ENCODE assay signal across 8 cellular contexts in the genomic region with DNA sequence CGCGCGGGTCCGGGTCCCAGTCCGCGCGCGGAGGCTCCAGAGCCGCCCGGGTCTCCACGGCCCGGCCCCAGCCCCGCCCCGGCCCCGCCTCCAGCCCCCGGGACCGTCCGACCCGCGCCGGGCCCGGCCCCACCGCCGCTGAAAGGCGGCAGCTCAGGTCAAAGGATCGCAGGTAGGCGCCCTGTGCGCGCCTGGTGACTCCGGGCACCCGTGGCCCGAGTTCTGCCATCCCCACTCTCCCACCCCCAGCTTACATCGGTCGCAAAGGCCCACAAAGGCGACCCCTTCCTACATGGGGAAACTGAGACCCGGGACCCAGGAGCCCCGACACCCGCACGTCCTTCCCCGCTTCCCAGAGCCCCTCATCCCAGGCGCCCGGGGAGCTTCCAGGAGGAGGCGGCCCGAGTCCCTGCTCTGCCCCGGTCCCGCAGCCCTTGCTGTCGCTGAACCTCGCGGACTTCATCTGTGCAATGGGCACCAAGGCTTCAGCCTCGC. TPM values are rescaled to one million over a fixed set of nuclear protein-coding genes. Genes with fewer than 3 reads are reported as not detected.
DNase-seq lines count a peak whose midpoint lies in the region; ATAC-seq and TF ChIP-seq lines count a peak whose summit lies in the region.

A gene (minus strand): TSS at position 33 of the 495 bp plus-strand sequence. CDS start 2,075 bp downstream, outside the sequence.

- CTCF ChIA-PET in CD8-positive, alpha-beta T cell (lab: Charles Lee), result interaction anchor here (0.8 to 1.4 kb wide), 2 partner anchors 73 to 242 kb away, joined by 3 to 5 read pairs; no protein-coding TSS in a partner anchor
- CTCF ChIA-PET in PC-3 (lab: Charles Lee), result no interaction called here

- H3K79me2 ChIP-seq in PC-3 (ENCODE audit: low read length), result no peaks in the 10 kb centered on the region

- TSS peak; percentile 65 for BruUV-seq in PC-3 (replicated peaks; lab: Mats Ljungman, UMichigan)

- H3K27ac ChIP-seq in CD8-positive, alpha-beta T cell (ENCODE audit: low read depth, low read length), result no peak within 1 kb of the TSS
- peak within 1 kb of the TSS; percentile 43; the same call in 1 of the 2 replicates for H3K27ac ChIP-seq in PC-3 (ENCODE audit: low read length)

- DNase-seq in CD8-positive, alpha-beta T cell, result peak in 1 of 7 experiments; percentile 6
- DNase-seq in PC-3, result no peak
- DNase-seq in endothelial cell (ENCODE audit: low spot score), result peak; percentile 22
- DNase-seq in natural killer cell treated with Interleukin-12 subunit alpha and Interleukin-12 subunit beta and Interleukin-15 and Interleukin-18, amount 100 ng/mL, for 72 hours (ENCODE audit: low spot score), result no peak
- no peak for DNase-seq in foreskin melanocyte
- DNase-seq in A172 (ENCODE audit: low spot score), result no peak

- peak within 1 kb of the TSS; percentile 83 for H3K9ac ChIP-seq in PC-3 (ENCODE audit: low read length)

- H3K9me3 Mint-ChIP-seq in CD8-positive, alpha-beta T cell, result no peaks in the 10 kb centered on the region
- no peaks in the 10 kb centered on the region for H3K9me3 Mint-ChIP-seq in endothelial cell (ENCODE audit: unreplicated experiment)
- H3K9me3 Mint-ChIP-seq in natural killer cell treated with Interleukin-12 subunit alpha and Interleukin-12 subunit beta and Interleukin-15 and Interleukin-18, amount 100 ng/mL, for 72 hours, result no peaks in the 10 kb centered on the region

- peak within 1 kb of the TSS; percentile 100 for H3K4me2 ChIP-seq in PC-3 (ENCODE audit: low read length)

- H3K36me3 Mint-ChIP-seq in CD8-positive, alpha-beta T cell, result peaks cover 6% of the 10 kb centered on the region
- H3K36me3 Mint-ChIP-seq in endothelial cell (ENCODE audit: low read depth, unreplicated experiment), result peaks cover 9% of the 10 kb centered on the region
- H3K36me3 Mint-ChIP-seq in natural killer cell treated with Interleukin-12 subunit alpha and Interleukin-12 subunit beta and Interleukin-15 and Interleukin-18, amount 100 ng/mL, for 72 hours, result no peaks in the 10 kb centered on the region

- peaks cover 23% of the 10 kb centered on the region for H3K27me3 ChIP-seq in CD8-positive, alpha-beta T cell (ENCODE audit: insufficient read depth, low read length)
- no peaks in the 10 kb centered on the region for H3K27me3 ChIP-seq in PC-3 (ENCODE audit: low read length)

- ATAC-seq in CD8-positive, alpha-beta T cell, result peak; percentile 7
- ATAC-seq in PC-3 (peak; percentile 4; the same call in 1 of the 2 replicates), HG02840 (IDR thresholded peaks at IDR 0.05; ENCODE audit: low FRiP score, unreplicated experiment) (no peak), GM21529 (IDR thresholded peaks at IDR 0.05; ENCODE audit: unreplicated experiment) (no peak)
- peak; percentile 12 for ATAC-seq in natural killer cell treated with Interleukin-12 subunit alpha and Interleukin-12 subunit beta and Interleukin-15 and Interleukin-18, amount 100 ng/mL, for 72 hours

- no peak within 1 kb of the TSS for H3K27ac Mint-ChIP-seq in CD8-positive, alpha-beta T cell
- no peak within 1 kb of the TSS for H3K27ac Mint-ChIP-seq in endothelial cell (ENCODE audit: unreplicated experiment)
- H3K27ac Mint-ChIP-seq in natural killer cell treated with Interleukin-12 subunit alpha and Interleukin-12 subunit beta and Interleukin-15 and Interleukin-18, amount 100 ng/mL, for 72 hours, result no peak within 1 kb of the TSS

- peak within 1 kb of the TSS; percentile 78 for H3K4me3 Mint-ChIP-seq in CD8-positive, alpha-beta T cell
- peak within 1 kb of the TSS; percentile 65 for H3K4me3 Mint-ChIP-seq in endothelial cell (ENCODE audit: unreplicated experiment)
- peak within 1 kb of the TSS; percentile 80 for H3K4me3 Mint-ChIP-seq in natural killer cell treated with Interleukin-12 subunit alpha and Interleukin-12 subunit beta and Interleukin-15 and Interleukin-18, amount 100 ng/mL, for 72 hours

- peaks cover 12% of the 10 kb centered on the region for H3K27me3 Mint-ChIP-seq in CD8-positive, alpha-beta T cell (ENCODE audit: low read depth)
- H3K27me3 Mint-ChIP-seq in endothelial cell (ENCODE audit: unreplicated experiment), result peaks cover 8% of the 10 kb centered on the region
- peaks cover 9 to 10% of the 10 kb centered on the region in 2 donors for H3K27me3 Mint-ChIP-seq in natural killer cell treated with Interleukin-12 subunit alpha and Interleukin-12 subunit beta and Interleukin-15 and Interleukin-18, amount 100 ng/mL, for 72 hours

- H4K20me1 ChIP-seq in PC-3 (ENCODE audit: low read length), result no peaks in the 10 kb centered on the region

- no peaks in the 10 kb centered on the region for H3K9me2 ChIP-seq in PC-3 (replicated peaks; ENCODE audit: low read length)

- peaks cover 28% of the 10 kb centered on the region for H3K4me1 ChIP-seq in CD8-positive, alpha-beta T cell (ENCODE audit: insufficient read depth, low read length)
- peaks cover 18% of the 10 kb centered on the region for H3K4me1 ChIP-seq in PC-3 (ENCODE audit: insufficient read depth, low read length)

- no peaks in the 10 kb centered on the region for H3F3A ChIP-seq in PC-3 (ENCODE audit: low read length, unreplicated experiment)

- peak within 1 kb of the TSS; percentile 90 for H2AFZ ChIP-seq in PC-3 (ENCODE audit: low read length)

- H3K9me3 ChIP-seq in CD8-positive, alpha-beta T cell (ENCODE audit: low read length), result no peaks in the 10 kb centered on the region
- H3K9me3 ChIP-seq in PC-3 (ENCODE audit: low read length), result no peaks in the 10 kb centered on the region

- H3K4me1 Mint-ChIP-seq in CD8-positive, alpha-beta T cell (ENCODE audit: low read depth), result peaks cover 13% of the 10 kb centered on the region
- H3K4me1 Mint-ChIP-seq in endothelial cell (ENCODE audit: unreplicated experiment), result peaks cover 6% of the 10 kb centered on the region
- peaks cover 8 to 10% of the 10 kb centered on the region in 2 donors for H3K4me1 Mint-ChIP-seq in natural killer cell treated with Interleukin-12 subunit alpha and Interleukin-12 subunit beta and Interleukin-15 and Interleukin-18, amount 100 ng/mL, for 72 hours (ENCODE audit: low read depth in 2 of 2)

- H3K4me3 ChIP-seq in CD8-positive, alpha-beta T cell (ENCODE audit: low read depth, low read length), result peak within 1 kb of the TSS; percentile 66
- peak within 1 kb of the TSS; percentile 81 for H3K4me3 ChIP-seq in PC-3 (ENCODE audit: low read length)

- H3K36me3 ChIP-seq in CD8-positive, alpha-beta T cell (ENCODE audit: insufficient read depth, low read length), result no peaks in the 10 kb centered on the region
- no peaks in the 10 kb centered on the region for H3K36me3 ChIP-seq in PC-3 (ENCODE audit: low read depth, low read length)

- POLR2A ChIA-PET in CD8-positive, alpha-beta T cell (lab: Charles Lee), result interaction anchor here (0.6 to 1.4 kb wide), 5 partner anchors 13 to 301 kb away, joined by 3 to 4 read pairs (median 3); a partner anchor contains a TSS
- POLR2A ChIA-PET in PC-3 (lab: Charles Lee; ENCODE audit: unreplicated experiment), result interaction anchor here (0.8 kb wide), 1 partner anchor 58 kb away, joined by 4 read pairs; a partner anchor contains a TSS

- intact Hi-C loops in CD8-positive, alpha-beta T cell (cut with DNase I, micrococcal nuclease), result loop anchor here (5.0 kb wide), 3 partner anchors 58 to 607 kb away; a partner anchor contains a TSS
- intact Hi-C loops in PC-3 (cut with micrococcal nuclease), result loop anchor here (5.0 kb wide), 1 partner anchor 58 kb away; a partner anchor contains a TSS

- TF ChIP-seq CTCF in CD8-positive, alpha-beta T cell (IDR thresholded peaks at IDR 0.05), result no peak
- TF ChIP-seq CTCF in PC-3 (conservative IDR thresholded peaks at IDR 0.05; ENCODE audit: low read depth, low read length), result no peak
- TF ChIP-seq CTCF in endothelial cell (IDR thresholded peaks at IDR 0.05; ENCODE audit: unreplicated experiment), result no peak

RNA-seq across cellular contexts. Expression of the gene that starts here (rescaled TPM):
- not detected for total RNA-seq in CD8-positive, alpha-beta T cell
- total RNA-seq in PC-3 (2014; rRNA removed) (9.0 and 9.3 TPM in 2 replicates), endothelial cell (ENCODE audit: unreplicated experiment) (0.95 TPM)
- not detected for total RNA-seq in natural killer cell treated with Interleukin-12 subunit alpha and Interleukin-12 subunit beta and Interleukin-15 and Interleukin-18, amount 100 ng/mL, for 72 hours
- 0.03 and 0.43 TPM in 2 replicates for total RNA-seq in A172 (2014; rRNA removed; shearing (Covaris generic))

Comparison
In these comparisons a context has a peak if more than half of its experiments do, and no peak if none do; other contexts are left out.
1. Peak in ATAC-seq and H3K4me3 ChIP-seq in CD8-positive, alpha-beta T cell; RNA of the gene not detected or under 1 TPM.
2. Peak in DNase-seq in endothelial cell; RNA of the gene not detected or under 1 TPM.
3. Peak in ATAC-seq in natural killer cell treated with Interleukin-12 subunit alpha and Interleukin-12 subunit beta and Interleukin-15 and Interleukin-18, amount 100 ng/mL, for 72 hours; RNA of the gene not detected or under 1 TPM.